Comparison of ENCODE assay signal across 20 cellular contexts in genomic region chr1:153682730-153683129, GRCh38. TPM values are rescaled to one million over a fixed set of nuclear protein-coding genes. Genes with fewer than 3 reads are reported as not detected.
DNase-seq lines count a peak whose midpoint lies in the region; ATAC-seq, FAIRE-seq and TF ChIP-seq lines count a peak whose summit lies in the region.
"Had no signal": no experiment of that assay in that cellular context is flagged by ENCODE, and none has a peak within 500 bp of the region (broad histone marks: within the 10 kb centered on the region; RNA-seq: fewer than 3 reads in every experiment).

No MANE protein-coding gene starts in this region.

- H3K36me3 ChIP-seq in ascending aorta (peaks cover 47 to 58% of the 10 kb centered on the region in 2 donors), kidney (ENCODE audit: control insufficient read depth in 1 of 2, insufficient read depth in 2 of 2, low read length in 2 of 2) (peaks cover 0 to 3% of the 10 kb centered on the region in 2 donors), upper lobe of right lung (no peaks in the 10 kb centered on the region)

- H3K9me3 Mint-ChIP-seq in endothelial cell (ENCODE audit: unreplicated experiment) = no peaks in the 10 kb centered on the region
- H3K9me3 Mint-ChIP-seq: CD4-positive, alpha-beta memory T cell; GM23338; H9 had no signal

- FAIRE-seq in kidney (lab: Jason Lieb, UNC) = no peak
- FAIRE-seq: G401.6, GM12892, GM19239 had no signal

- H3K4me1 ChIP-seq in ascending aorta (peaks cover 5 to 17% of the 10 kb centered on the region in 2 donors), kidney (ENCODE audit: control insufficient read depth in 1 of 2, insufficient read depth in 1 of 2, low read depth in 1 of 2, low read length in 2 of 2) (peaks cover 6 to 17% of the 10 kb centered on the region in 2 donors), upper lobe of right lung (peaks cover 10% of the 10 kb centered on the region)

- H3K27me3 ChIP-seq in ascending aorta = no peaks in the 10 kb centered on the region
- H3K27me3 ChIP-seq in upper lobe of right lung = peaks cover 21% of the 10 kb centered on the region

- no peak for ATAC-seq in upper lobe of right lung
- no peak for ATAC-seq in GM18867 (IDR thresholded peaks at IDR 0.05; ENCODE audit: unreplicated experiment)
- ATAC-seq: GM23338, HCT116 had no signal

- no peak overlapping the region for H3K9ac ChIP-seq in kidney (ENCODE audit: low read length in 2 of 2)

- H3K27ac ChIP-seq in ascending aorta (peak overlapping the region; percentile 24 to 96), kidney (ENCODE audit: low read depth in 2 of 2, low read length in 2 of 2) (no peak overlapping the region), upper lobe of right lung (no peak overlapping the region)

- H3K36me3 Mint-ChIP-seq in endothelial cell (ENCODE audit: low read depth, unreplicated experiment) = peaks cover 44% of the 10 kb centered on the region

- no peak overlapping the region for H3K4me3 ChIP-seq in ascending aorta
- no peak overlapping the region for H3K4me3 ChIP-seq in kidney (ENCODE audit: low read length in 2 of 2)
- H3K4me3 ChIP-seq in upper lobe of right lung = no peak overlapping the region
- H3K4me3 ChIP-seq: GM23338 had no signal

- TF ChIP-seq CTCF in ascending aorta (IDR thresholded peaks at IDR 0.05) (no peak), kidney (IDR thresholded peaks at IDR 0.05; ENCODE audit: borderline replicate concordance, extremely low read depth, insufficient read depth) (no peak), upper lobe of right lung (IDR thresholded peaks at IDR 0.05) (no peak), endothelial cell (IDR thresholded peaks at IDR 0.05; ENCODE audit: unreplicated experiment) (no peak)

- intact Hi-C loops in ascending aorta (cut with DNase I) = no loop called here
- intact Hi-C loops in kidney (cut with DNase I) = loop anchor here (10.0 kb wide), 1 partner anchor 82 kb away; no protein-coding TSS in a partner anchor
- intact Hi-C loops in posterior vena cava (cut with DNase I) = loop anchor here (5.0 to 10.0 kb wide), 2 partner anchors 300 to 302 kb away; partner anchors contain the start of gene RAB13 (in 1 of the 2)
- intact Hi-C loops in upper lobe of right lung (cut with DNase I) = no loop called here

- peaks cover 44% of the 10 kb centered on the region for H3K4me1 Mint-ChIP-seq in endothelial cell (ENCODE audit: unreplicated experiment)

- H3K9me3 ChIP-seq in ascending aorta = no peaks in the 10 kb centered on the region
- no peaks in the 10 kb centered on the region for H3K9me3 ChIP-seq in kidney (ENCODE audit: control insufficient read depth in 1 of 2, low read length in 2 of 2)
- no peaks in the 10 kb centered on the region for H3K9me3 ChIP-seq in upper lobe of right lung

- H3K4me3 Mint-ChIP-seq in endothelial cell (ENCODE audit: unreplicated experiment) = no peak overlapping the region
- H3K4me3 Mint-ChIP-seq: CD4-positive, alpha-beta memory T cell; GM23338; H9 had no signal

- H3K27me3 Mint-ChIP-seq in endothelial cell (ENCODE audit: unreplicated experiment) = peaks cover 4% of the 10 kb centered on the region

- DNase-seq in ascending aorta (ENCODE audit: low spot score in 2 of 2) (no peak), kidney (peak; percentile 52), posterior vena cava (ENCODE audit: low spot score) (peak; percentile 58), upper lobe of right lung (peak; percentile 51), endothelial cell (ENCODE audit: low spot score) (no peak)
- no peak for DNase-seq in stimulated activated naive CD4-positive, alpha-beta T cell (lab: John Stamatoyannopoulos, UW)
- DNase-seq: C1 segment of cervical spinal cord; Calu3; CD4-positive, alpha-beta memory T cell; COR-L47; DMS53; DND-41; H9 had no signal

- H3K27ac Mint-ChIP-seq in endothelial cell (ENCODE audit: unreplicated experiment) = no peak overlapping the region
- H3K27ac Mint-ChIP-seq: CD4-positive, alpha-beta memory T cell; GM23338; H9 had no signal

RNA-seq across cellular contexts. Expression of gene NPR1, which starts 4.2 kb away (rescaled TPM):
- total RNA-seq in ascending aorta (187 TPM), kidney (89.3 TPM), posterior vena cava (100 to 1,000 TPM; 107 to 119 TPM), upper lobe of right lung (69.4 TPM), endothelial cell (ENCODE audit: unreplicated experiment) (57.1 TPM)
- polyA plus RNA-seq in kidney (ENCODE audit: insufficient read depth, low read depth, low replicate concordance) = 57.8 TPM
- total RNA-seq: Calu3; CD4-positive, alpha-beta memory T cell; H4 had no signal
- polyA plus RNA-seq: CD4-positive, alpha-beta memory T cell had no signal

RNA-seq across cellular contexts. Expression of gene ILF2, which starts 11.9 kb away (rescaled TPM):
- total RNA-seq in ascending aorta (37.5 TPM), kidney (110 TPM), posterior vena cava (10 to 100 TPM; 66.9 to 82.3 TPM), upper lobe of right lung (86.1 TPM), endothelial cell (ENCODE audit: unreplicated experiment) (216 TPM)
- 197 TPM for polyA plus RNA-seq in kidney (ENCODE audit: insufficient read depth, low read depth, low replicate concordance)

RNA-seq across cellular contexts. Expression of gene SNAPIN, which starts 24.2 kb away (rescaled TPM):
- total RNA-seq in ascending aorta = 61.0 TPM
- total RNA-seq in kidney = 46.2 TPM
- 59.8 TPM for polyA plus RNA-seq in kidney (ENCODE audit: insufficient read depth, low read depth, low replicate concordance)
- total RNA-seq in posterior vena cava = 10 to 100 TPM; 30.3 to 31.2 TPM
- total RNA-seq in upper lobe of right lung = 32.7 TPM
- 23.6 TPM for total RNA-seq in endothelial cell (ENCODE audit: unreplicated experiment)

RNA-seq across cellular contexts. Expression of gene INTS3, which starts 45.1 kb away (rescaled TPM):
- total RNA-seq in ascending aorta (55.9 TPM), kidney (74.8 TPM), posterior vena cava (10 to 100 TPM; 41.4 to 49.0 TPM), upper lobe of right lung (72.3 TPM), endothelial cell (ENCODE audit: unreplicated experiment) (69.4 TPM)
- polyA plus RNA-seq in kidney (ENCODE audit: insufficient read depth, low read depth, low replicate concordance) = 42.7 TPM

RNA-seq across cellular contexts. Expression of gene CHTOP, which starts 48.9 kb away (rescaled TPM):
- 58.9 TPM for total RNA-seq in ascending aorta
- total RNA-seq in kidney = 83.6 TPM
- polyA plus RNA-seq in kidney (ENCODE audit: insufficient read depth, low read depth, low replicate concordance) = 71.1 TPM
- total RNA-seq in posterior vena cava = 10 to 100 TPM; 44.5 to 47.3 TPM
- 63.5 TPM for total RNA-seq in upper lobe of right lung
- total RNA-seq in endothelial cell (ENCODE audit: unreplicated experiment) = 59.3 TPM

Comparison
In these comparisons a context has a peak if more than half of its experiments do, and no peak if none do; other contexts are left out.
1. DNase-seq: peak in kidney (single experiment), posterior vena cava (single experiment) and upper lobe of right lung (single experiment); none in ascending aorta (0 of 2), endothelial cell (single experiment) and stimulated activated naive CD4-positive, alpha-beta T cell (0 of 6).
2. H3K27ac ChIP-seq: peak in ascending aorta (2 of 2); none in kidney (0 of 2) and upper lobe of right lung (single experiment).
3. intact Hi-C loops: an anchor here in kidney (10.0 kb wide) and posterior vena cava (5.0 to 10.0 kb wide); none called in ascending aorta and upper lobe of right lung.